Comparison of ENCODE assay signal across 10 cellular contexts in the genomic region with DNA sequence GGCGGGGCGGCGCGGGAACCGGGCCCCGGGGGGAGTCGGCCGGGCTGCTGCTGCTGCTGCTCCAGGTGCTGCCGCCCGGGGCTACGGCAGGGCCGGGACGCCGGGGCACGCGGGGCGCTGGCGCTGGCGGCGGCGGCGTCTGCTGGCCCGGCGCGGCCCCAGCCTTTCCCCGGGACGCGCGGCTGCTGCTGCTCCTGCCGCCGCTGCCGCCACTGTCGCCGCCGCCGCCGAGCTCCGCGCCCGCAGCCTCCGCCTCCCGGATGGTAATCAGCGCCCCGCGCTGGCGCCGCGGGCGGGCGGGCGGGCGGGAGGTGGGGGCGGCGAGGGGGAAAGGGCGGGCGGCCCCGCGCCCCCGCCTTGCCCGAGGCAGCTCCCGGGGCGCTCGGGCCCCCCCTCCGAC. TPM values are rescaled to one million over a fixed set of nuclear protein-coding genes. Genes with fewer than 3 reads are reported as not detected.
A peak's percentile ranks its signal among the peaks of the same experiment; 100 is the strongest.
DNase-seq lines count a peak whose midpoint lies in the region; TF ChIP-seq lines count a peak whose summit lies in the region.
"Had no signal": no experiment of that assay in that cellular context is flagged by ENCODE, and none has a peak within 500 bp of the region (broad histone marks: within the 10 kb centered on the region; RNA-seq: fewer than 3 reads in every experiment).

No MANE protein-coding gene starts in this region.

- H3K4me1 ChIP-seq in cardiac muscle cell (ENCODE audit: low read depth) (no peaks in the 10 kb centered on the region), SJCRH30 (peaks cover 17% of the 10 kb centered on the region), right atrium auricular region (peaks cover 0 to 13% of the 10 kb centered on the region in 2 donors), urinary bladder (ENCODE audit: insufficient read depth) (no peaks in the 10 kb centered on the region)

- peak overlapping the region; percentile 39 for H3K4me3 ChIP-seq in cardiac muscle cell
- peak overlapping the region; percentile 57 for H3K4me3 ChIP-seq in SJCRH30
- H3K4me3 ChIP-seq in right atrium auricular region = peak overlapping the region; percentile 43 to 61
- H3K4me3 ChIP-seq in urinary bladder (ENCODE audit: low read depth, low read length) = peak overlapping the region; percentile 78

- 1% methylated on average over 55 of the region's 64 CpGs for WGBS in urinary bladder

- H3K27me3 ChIP-seq in cardiac muscle cell = peaks cover 85% of the 10 kb centered on the region
- no peaks in the 10 kb centered on the region for H3K27me3 ChIP-seq in SJCRH30
- no peaks in the 10 kb centered on the region for H3K27me3 ChIP-seq in right atrium auricular region

- TF ChIP-seq CTCF in cardiac muscle cell (IDR thresholded peaks at IDR 0.05; ENCODE audit: low read depth, low read length) (no peak), right atrium auricular region (IDR thresholded peaks at IDR 0.05) (no peak)

- DNase-seq in cardiac muscle cell (ENCODE audit: low read depth in 1 of 2, low spot score in 1 of 2) = peak; percentile 5 to 58
- no peak for DNase-seq in cardiac septum (ENCODE audit: low spot score)
- no peak for DNase-seq in SJCRH30
- no peak for DNase-seq in right atrium auricular region (ENCODE audit: low spot score)
- DNase-seq in medulla oblongata (ENCODE audit: extremely low spot score) = no peak
- no peak for DNase-seq in OCI-M2 (lab: John Stamatoyannopoulos, UW; ENCODE audit: unreplicated experiment)
- DNase-seq in HT-29 (ENCODE audit: low spot score) = no peak
- DNase-seq: amniotic stem cell, occipital lobe had no signal

- H3K36me3 ChIP-seq in cardiac muscle cell = no peaks in the 10 kb centered on the region
- no peaks in the 10 kb centered on the region for H3K36me3 ChIP-seq in SJCRH30
- no peaks in the 10 kb centered on the region for H3K36me3 ChIP-seq in right atrium auricular region
- H3K36me3 ChIP-seq in urinary bladder (ENCODE audit: insufficient read depth) = no peaks in the 10 kb centered on the region

- H3K27ac ChIP-seq in cardiac muscle cell (no peak overlapping the region), SJCRH30 (no peak overlapping the region), right atrium auricular region (no peak overlapping the region), urinary bladder (ENCODE audit: low read depth) (no peak overlapping the region)

- intact Hi-C loops in cardiac septum (cut with DNase I) = loop anchor here (10.0 kb wide), 1 partner anchor 172 kb away; no protein-coding TSS in a partner anchor

- H3K9me3 ChIP-seq in cardiac muscle cell (ENCODE audit: low read depth) (no peaks in the 10 kb centered on the region), SJCRH30 (replicated peaks) (no peaks in the 10 kb centered on the region), right atrium auricular region (no peaks in the 10 kb centered on the region)

RNA-seq across cellular contexts. Expression of gene EBF4, which starts 0.3 kb away (rescaled TPM):
- total RNA-seq in cardiac muscle cell = 14.8 and 24.2 TPM in 2 replicates
- polyA plus RNA-seq in cardiac muscle cell = 18.8 and 28.4 TPM in 2 replicates
- total RNA-seq in cardiac septum = 4.8 TPM
- total RNA-seq in SJCRH30 (2014; rRNA removed; shearing (Covaris generic)) = 2.6 and 5.2 TPM in 2 replicates
- total RNA-seq in right atrium auricular region = 1 to 10 TPM; 2.5 to 8.5 TPM
- total RNA-seq in urinary bladder = 9.3 TPM
- polyA plus RNA-seq in urinary bladder = 28.9 TPM
- 0.03 and 0.23 TPM in 2 replicates for total RNA-seq in HT-29 (2014; rRNA removed; shearing (Covaris generic))

RNA-seq across cellular contexts. Expression of gene IDH3B, which starts 28.9 kb away (rescaled TPM):
- 216 and 266 TPM in 2 replicates for total RNA-seq in cardiac muscle cell
- 211 and 244 TPM in 2 replicates for polyA plus RNA-seq in cardiac muscle cell
- total RNA-seq in cardiac septum = 121 TPM
- 119 and 126 TPM in 2 replicates for total RNA-seq in SJCRH30 (2014; rRNA removed; shearing (Covaris generic))
- 100 to 1,000 TPM; 145 to 217 TPM for total RNA-seq in right atrium auricular region
- 44.5 TPM for total RNA-seq in urinary bladder
- 102 TPM for polyA plus RNA-seq in urinary bladder
- total RNA-seq in HT-29 (2014; rRNA removed; shearing (Covaris generic)) = 139 and 146 TPM in 2 replicates

RNA-seq across cellular contexts. Expression of gene NOP56, which starts 40.5 kb away (rescaled TPM):
- total RNA-seq in cardiac muscle cell = 109 and 140 TPM in 2 replicates
- 262 and 285 TPM in 2 replicates for polyA plus RNA-seq in cardiac muscle cell
- 62.2 TPM for total RNA-seq in cardiac septum
- 295 and 334 TPM in 2 replicates for total RNA-seq in SJCRH30 (2014; rRNA removed; shearing (Covaris generic))
- 10 to 100 TPM; 30.9 to 47.1 TPM for total RNA-seq in right atrium auricular region
- total RNA-seq in urinary bladder = 75.1 TPM
- polyA plus RNA-seq in urinary bladder = 79.9 TPM
- 365 and 383 TPM in 2 replicates for total RNA-seq in HT-29 (2014; rRNA removed; shearing (Covaris generic))

Comparison
In these comparisons a context has a peak if more than half of its experiments do, and no peak if none do; other contexts are left out.
1. DNase-seq: peak in cardiac muscle cell (2 of 2); none in cardiac septum (single experiment), SJCRH30 (0 of 2), right atrium auricular region (single experiment), medulla oblongata (single experiment), OCI-M2 (single experiment) and HT-29 (single experiment).
2. Peak in every context shown above with its lines, with median percentiles within 50 percentile points of each other: H3K4me3 ChIP-seq.